In the genomic region with DNA sequence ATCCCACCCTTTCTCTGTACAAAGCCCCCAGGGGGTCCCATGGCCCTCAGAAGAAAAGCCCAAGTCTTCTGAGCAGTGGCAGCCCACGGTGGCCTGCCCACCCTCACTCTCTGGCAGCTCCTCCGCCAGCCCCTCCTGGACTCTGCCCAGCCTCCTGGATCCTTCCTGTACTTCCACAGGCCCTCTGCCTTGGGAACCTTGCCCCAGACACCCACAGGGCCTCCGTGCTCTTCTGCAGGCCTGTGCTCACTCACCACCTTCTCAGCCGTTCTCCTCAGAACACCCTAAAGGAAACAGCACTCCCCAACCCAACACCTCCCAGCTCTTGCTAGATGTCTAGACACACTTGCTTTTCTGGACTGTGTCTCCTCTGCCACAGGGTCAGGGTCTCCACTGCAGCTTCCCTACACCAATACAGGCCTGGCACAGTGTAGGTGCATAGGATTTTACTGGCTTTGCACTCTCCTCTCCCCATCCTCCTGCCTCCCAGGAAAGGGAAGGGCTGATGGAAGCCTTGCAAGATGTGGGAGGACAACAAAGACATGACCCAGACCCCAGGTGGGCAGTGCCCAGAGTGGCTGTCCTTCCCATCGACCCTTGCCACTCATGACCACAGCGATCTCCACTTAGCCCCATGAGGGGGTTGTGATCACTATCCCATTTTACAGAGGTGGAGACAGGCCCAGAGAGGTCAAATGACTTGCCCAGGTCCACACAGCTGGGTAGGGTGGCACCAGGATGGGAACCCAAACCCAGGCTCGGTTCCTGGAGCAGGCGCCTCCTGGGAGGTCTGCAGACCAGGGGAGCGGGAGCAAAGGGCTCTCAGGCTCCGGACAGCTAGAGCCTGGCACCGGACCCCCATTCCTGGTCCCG, we compare ENCODE assay signal across 12 cellular contexts. TPM values are rescaled to one million over a fixed set of nuclear protein-coding genes. Genes with fewer than 3 reads are reported as not detected.
DNase-seq lines count a peak whose midpoint lies in the region; ATAC-seq, FAIRE-seq and TF ChIP-seq lines count a peak whose summit lies in the region.
"Had no signal": no experiment of that assay in that cellular context is flagged by ENCODE, and none has a peak within 500 bp of the region (broad histone marks: within the 10 kb centered on the region; RNA-seq: fewer than 3 reads in every experiment).

No MANE protein-coding gene starts in this region.

- peak overlapping the region; percentile 59 for H3K4me3 ChIP-seq in cardiac muscle cell
- peak overlapping the region; percentile 3 to 78 (median 49) for H3K4me3 ChIP-seq in H1 (ENCODE audit: extremely low read depth in 1 of 4, insufficient read depth in 2 of 4, low read depth in 3 of 4, low read length in 4 of 4)
- H3K4me3 ChIP-seq in uterus, result peak overlapping the region; percentile 77 to 86
- H3K4me3 ChIP-seq in WERI-Rb-1 (ENCODE audit: low read depth, low read length), result no peak overlapping the region; the same call in 1 of the 2 replicates

- H2BK15ac ChIP-seq in H1 (ENCODE audit: low read length), result peak overlapping the region; percentile 83

- WGBS in H1 (ENCODE audit: extremely low coverage in 1 of 2, insufficient coverage in 1 of 2, insufficient read length in 1 of 2, insufficient replicate concordance in 2 of 2, low coverage in 1 of 2, low lambda C conversion rate in 2 of 2, missing lambda C conversion rate in 1 of 2), 2 experiments, result 63% methylated on average over 12 of the region's 12 CpGs; no CpG with 5 or more reads in 1 of the 2 experiments

- H3K9ac ChIP-seq in H1 (replicated peaks in 1 of 4; ENCODE audit: extremely low read depth in 1 of 4, low read depth in 3 of 4, low read length in 3 of 4), result no peak overlapping the region

- DNase-seq in cardiac muscle cell (ENCODE audit: low read depth in 1 of 2, low spot score in 1 of 2) (no peak), Right ventricle myocardium superior (no peak), H1 (ENCODE audit: low read depth in 1 of 2, low spot score in 2 of 2) (no peak), naive B cell (no peak), uterus (no peak), GM12891 (ENCODE audit: insufficient read length, low spot score) (no peak), WERI-Rb-1 (no peak), RCC 7860 (ENCODE audit: low spot score) (no peak)
- DNase-seq: amygdala, C1 segment of cervical spinal cord, NCI-H146 had no signal

- intact Hi-C loops in Right ventricle myocardium superior (cut with DNase I), result no loop called here
- intact Hi-C loops in uterus (cut with DNase I; ENCODE audit: low total_unique reads), result loop anchor here (10.0 kb wide), 1 partner anchor 59 kb away; a partner anchor contains a TSS

- no peak overlapping the region for H3K56ac ChIP-seq in H1 (replicated peaks; ENCODE audit: insufficient read length, low read depth, low read length)

- peaks cover 20% of the 10 kb centered on the region; the same call in 1 of the 2 replicates for H3K23me2 ChIP-seq in H1 (ENCODE audit: low read depth, low read length)

- H3K36me3 Mint-ChIP-seq in naive B cell, result peaks cover 2 to 13% of the 10 kb centered on the region in 2 donors

- H4K5ac ChIP-seq in H1 (ENCODE audit: insufficient read length, low read depth, low read length), result no peak overlapping the region

- H3K9me3 ChIP-seq in cardiac muscle cell (ENCODE audit: low read depth) (no peaks in the 10 kb centered on the region), H1 (ENCODE audit: insufficient read depth in 2 of 2, low read depth in 1 of 2, low read length in 1 of 2) (no peaks in the 10 kb centered on the region), uterus (no peaks in the 10 kb centered on the region), WERI-Rb-1 (ENCODE audit: severe bottlenecking) (no peaks in the 10 kb centered on the region)

- no peak overlapping the region for H3K14ac ChIP-seq in H1 (ENCODE audit: insufficient read length)

- H3K27ac ChIP-seq in cardiac muscle cell (no peak overlapping the region), H1 (ENCODE audit: low read depth, low read length) (no peak overlapping the region), uterus (peak overlapping the region; percentile 88 to 97), WERI-Rb-1 (no peak overlapping the region)

- H3K23ac ChIP-seq in H1 (ENCODE audit: insufficient read length), result no peak overlapping the region

- H3K27me3 Mint-ChIP-seq in naive B cell, result peaks cover 39 to 69% (median 64%) of the 10 kb centered on the region in 3 donors

- H3K27me3 ChIP-seq in cardiac muscle cell (peaks cover 35% of the 10 kb centered on the region), H1 (replicated peaks in 1 of 4; ENCODE audit: control insufficient read depth in 3 of 4, extremely low read depth in 1 of 4, insufficient read depth in 3 of 4, low read length in 3 of 4) (peaks cover 27 to 83% (median 70%) of the 10 kb centered on the region in 4 experiments), uterus (no peaks in the 10 kb centered on the region), WERI-Rb-1 (ENCODE audit: insufficient read depth, low read depth, severe bottlenecking) (no peaks in the 10 kb centered on the region)

- no peak overlapping the region for H4K8ac ChIP-seq in H1 (ENCODE audit: extremely low read depth, insufficient read depth, low read length)

- no peak for TF ChIP-seq EP300 in H1 (IDR thresholded peaks at IDR 0.05; ENCODE audit: borderline replicate concordance in 1 of 2, low read depth in 2 of 2, low read length in 2 of 2)

- FAIRE-seq in H1 (lab: Jason Lieb, UNC) (no peak), GM12891 (lab: Jason Lieb, UNC) (no peak), RCC 7860 (lab: Jason Lieb, UNC) (no peak)
- FAIRE-seq: keratinocyte had no signal

- TF ChIP-seq POLR2A in H1 (IDR thresholded peaks at IDR 0.05; ENCODE audit: control extremely low read depth in 1 of 2, low read depth in 2 of 2, low read length in 2 of 2) (no peak), uterus (IDR thresholded peaks at IDR 0.05) (no peak), GM12891 (IDR thresholded peaks at IDR 0.05; ENCODE audit: low read depth, low read length) (no peak)

- no peak overlapping the region for H2AFZ ChIP-seq in H1 (ENCODE audit: low read length)

- H3K4me1 Mint-ChIP-seq in naive B cell, result peaks cover 20 to 24% (median 22%) of the 10 kb centered on the region in 3 donors

- peak overlapping the region in 1 of 6 donors; percentile 69 for H3K27ac Mint-ChIP-seq in naive B cell

- peaks cover 2% of the 10 kb centered on the region; the same call in 1 of the 2 replicates for H3K79me1 ChIP-seq in H1 (ENCODE audit: low read depth, low read length)

- H3K4me3 Mint-ChIP-seq in naive B cell, result peak overlapping the region; percentile 10 to 80 (median 59)

- TF ChIP-seq CTCF in cardiac muscle cell (IDR thresholded peaks at IDR 0.05; ENCODE audit: low read depth, low read length) (no peak), H1 (IDR thresholded peaks at IDR 0.05; ENCODE audit: control extremely low read depth in 1 of 3, insufficient read depth in 1 of 3, low read depth in 1 of 3, low read length in 3 of 3) (no peak), uterus (IDR thresholded peaks at IDR 0.05) (no peak), WERI-Rb-1 (IDR thresholded peaks at IDR 0.05; ENCODE audit: low read depth, low read length) (no peak)

- POLR2A ChIA-PET in H1 (lab: Charles Lee; ENCODE audit: partially characterized antibody), result interaction anchor here (0.8 to 1.5 kb wide), 3 partner anchors 11 to 13 kb away, joined by 3 to 4 read pairs (median 3); no protein-coding TSS in a partner anchor

- no peak overlapping the region for H2BK120ac ChIP-seq in H1 (replicated peaks; ENCODE audit: low read depth, low read length)

- H3K4me1 ChIP-seq in cardiac muscle cell (ENCODE audit: low read depth) (peaks cover 13% of the 10 kb centered on the region), H1 (replicated peaks in 1 of 4; ENCODE audit: control insufficient read depth in 3 of 4, insufficient read depth in 4 of 4, low read length in 3 of 4) (peaks cover 0 to 20% (median 10%) of the 10 kb centered on the region in 4 experiments; a peak in 5 of 7 replicates), uterus (peaks cover 0 to 17% of the 10 kb centered on the region in 2 donors)

- no peak overlapping the region for H2BK5ac ChIP-seq in H1 (ENCODE audit: low read depth, low read length)

- H2BK12ac ChIP-seq in H1 (ENCODE audit: low read depth, low read length), result peak overlapping the region; percentile 97; the same call in 1 of the 2 replicates

- no peak overlapping the region for H4K91ac ChIP-seq in H1 (replicated peaks; ENCODE audit: insufficient read length, low read length)

- peak overlapping the region; percentile 21 for H3K4ac ChIP-seq in H1 (replicated peaks; ENCODE audit: insufficient read length, low read depth, low read length)

- TF ChIP-seq RAD21 in H1 (IDR thresholded peaks at IDR 0.05 in 1 of 2, conservative IDR thresholded peaks at IDR 0.05 in 1 of 2; ENCODE audit: low read depth in 2 of 2, low read length in 2 of 2), result no peak

- CTCF ChIA-PET in H1 (lab: Charles Lee; ENCODE audit: partially characterized antibody), result interaction anchor here (0.7 to 1.6 kb wide), 4 partner anchors 17 to 214 kb away, joined by 3 to 8 read pairs (median 4); no protein-coding TSS in a partner anchor

- H3K18ac ChIP-seq in H1 (ENCODE audit: extremely low read depth, low read length), result no peak overlapping the region; the same call in 1 of the 2 replicates

- H2BK20ac ChIP-seq in H1 (ENCODE audit: low read length), result peak overlapping the region; percentile 80; the same call in 1 of the 2 replicates

- peak overlapping the region; percentile 72 for H2AK5ac ChIP-seq in H1 (ENCODE audit: low read depth, low read length)

- ATAC-seq in Right ventricle myocardium superior (ENCODE audit: poor library complexity), result no peak
- no peak for ATAC-seq in naive B cell (ENCODE audit: low read depth in 2 of 2)

- H3K4me2 ChIP-seq in H1 (ENCODE audit: insufficient read depth in 1 of 2, low read depth in 2 of 2, low read length in 2 of 2), result peak overlapping the region; percentile 86 to 90

- H3K9me3 Mint-ChIP-seq in naive B cell, result no peaks in the 10 kb centered on the region

- H4K20me1 ChIP-seq in H1 (replicated peaks in 1 of 2; ENCODE audit: control insufficient read depth in 1 of 2, insufficient read depth in 2 of 2, low read length in 2 of 2), result peaks cover 18 to 37% of the 10 kb centered on the region in 2 experiments

- no peaks in the 10 kb centered on the region for H3K79me2 ChIP-seq in H1 (ENCODE audit: control insufficient read depth in 1 of 2, insufficient read depth in 2 of 2, low read length in 2 of 2)

- H3K36me3 ChIP-seq in cardiac muscle cell, result no peaks in the 10 kb centered on the region
- peaks cover 0 to 3% (median 0%) of the 10 kb centered on the region in 4 experiments; a peak in 1 of 8 replicates for H3K36me3 ChIP-seq in H1 (ENCODE audit: control insufficient read depth in 2 of 4, insufficient read depth in 4 of 4, low read length in 3 of 4)
- no peaks in the 10 kb centered on the region for H3K36me3 ChIP-seq in uterus
- no peaks in the 10 kb centered on the region for H3K36me3 ChIP-seq in WERI-Rb-1

RNA-seq across cellular contexts. Expression of a gene that starts 2.0 kb away (rescaled TPM):
- total RNA-seq in cardiac muscle cell (42.0 and 66.1 TPM in 2 replicates), Right ventricle myocardium superior (2.6 TPM), uterus (10 to 100 TPM; 22.9 to 84.5 (median 30.1) TPM)
- polyA plus RNA-seq in cardiac muscle cell (38.0 and 67.4 TPM in 2 replicates), H1 (2011; rRNA removed) (4.2 and 7.1 TPM in 2 replicates), naive B cell (ENCODE audit: low read depth in 6 of 6) (under 1 TPM in 4 of 6 donors, not detected in 2; 0.25 to 0.64 (median 0.36) TPM)
- 9.8 and 10.0 TPM in 2 replicates for total RNA-seq in H1 (2021; fragmentation: NEBNext Ultra II Directional; extraction: Animal tissue kit (Norgen Biotek cat#: 25700))
- 4.9 TPM for polyA plus RNA-seq in H1 (2011; cell fraction: cytosol; rRNA removed)
- 11.9 TPM for polyA plus RNA-seq in H1 (2011; cell fraction: nucleus; rRNA removed)
- polyA plus RNA-seq in H1 (2012, experiment 1 of 2), result 2.8 to 4.4 TPM (median 4.1 TPM) in 4 replicates
- polyA plus RNA-seq in H1 (2012, experiment 2 of 2), result 2.8 TPM
- 13.3 TPM for polyA plus RNA-seq in H1 (2013, experiment 1 of 2)
- 12.2 TPM for polyA plus RNA-seq in H1 (2013, experiment 2 of 2)
- polyA minus RNA-seq in H1 (2011; rRNA and poly(A)+ RNA removed), result 0.76 and 1.4 TPM in 2 replicates
- 4.8 TPM for polyA minus RNA-seq in H1 (2011; cell fraction: cytosol; rRNA and poly(A)+ RNA removed)
- polyA minus RNA-seq in H1 (2011; cell fraction: nucleus; rRNA and poly(A)+ RNA removed), result 3.9 TPM
- 0.08 TPM for polyA plus RNA-seq in GM12891 (2012; ENCODE audit: low read depth, missing spikeins)

RNA-seq across cellular contexts. Expression of a gene that starts 41.7 kb away (rescaled TPM):
- total RNA-seq in cardiac muscle cell, result 35.6 and 90.9 TPM in 2 replicates
- 24.4 and 30.1 TPM in 2 replicates for polyA plus RNA-seq in cardiac muscle cell
- 5.9 TPM for total RNA-seq in Right ventricle myocardium superior
- 44.9 and 45.7 TPM in 2 replicates for total RNA-seq in H1 (2021; fragmentation: NEBNext Ultra II Directional; extraction: Animal tissue kit (Norgen Biotek cat#: 25700))
- polyA plus RNA-seq in H1 (2011; rRNA removed), result 29.7 and 35.3 TPM in 2 replicates
- 38.2 TPM for polyA plus RNA-seq in H1 (2011; cell fraction: cytosol; rRNA removed)
- polyA plus RNA-seq in H1 (2011; cell fraction: nucleus; rRNA removed), result 27.0 TPM
- 25.6 to 38.6 TPM (median 29.5 TPM) in 4 replicates for polyA plus RNA-seq in H1 (2012, experiment 1 of 2)
- polyA plus RNA-seq in H1 (2012, experiment 2 of 2), result 28.3 TPM
- polyA plus RNA-seq in H1 (2013, experiment 1 of 2), result 15.6 TPM
- 16.0 TPM for polyA plus RNA-seq in H1 (2013, experiment 2 of 2)
- polyA minus RNA-seq in H1 (2011; rRNA and poly(A)+ RNA removed), result 26.1 and 26.9 TPM in 2 replicates
- 35.4 TPM for polyA minus RNA-seq in H1 (2011; cell fraction: cytosol; rRNA and poly(A)+ RNA removed)
- 18.6 TPM for polyA minus RNA-seq in H1 (2011; cell fraction: nucleus; rRNA and poly(A)+ RNA removed)
- polyA plus RNA-seq in naive B cell (ENCODE audit: low read depth in 6 of 6), result 1 to 10 TPM; 2.4 to 8.5 (median 5.5) TPM
- 10 to 100 TPM in 3 of 4 donors, 1 to 10 TPM in 1; 8.2 to 32.0 (median 10.8) TPM for total RNA-seq in uterus
- polyA plus RNA-seq in GM12891 (2012; ENCODE audit: low read depth, missing spikeins), result 2.7 TPM

RNA-seq across cellular contexts. Expression of a gene that starts 59.9 kb away (rescaled TPM):
- 53.3 and 55.0 TPM in 2 replicates for total RNA-seq in cardiac muscle cell
- polyA plus RNA-seq in cardiac muscle cell, result 31.9 and 33.8 TPM in 2 replicates
- 13.5 TPM for total RNA-seq in Right ventricle myocardium superior
- total RNA-seq in H1 (2021; fragmentation: NEBNext Ultra II Directional; extraction: Animal tissue kit (Norgen Biotek cat#: 25700)), result 9.3 and 9.4 TPM in 2 replicates
- 14.2 and 16.2 TPM in 2 replicates for polyA plus RNA-seq in H1 (2011; rRNA removed)
- polyA plus RNA-seq in H1 (2011; cell fraction: cytosol; rRNA removed), result 12.0 TPM
- polyA plus RNA-seq in H1 (2011; cell fraction: nucleus; rRNA removed), result 22.0 TPM
- polyA plus RNA-seq in H1 (2012, experiment 1 of 2), result 6.5 to 12.8 TPM (median 11.6 TPM) in 4 replicates
- 10.4 TPM for polyA plus RNA-seq in H1 (2012, experiment 2 of 2)
- polyA plus RNA-seq in H1 (2013, experiment 1 of 2), result 4.6 TPM
- polyA plus RNA-seq in H1 (2013, experiment 2 of 2), result 3.1 TPM
- polyA minus RNA-seq in H1 (2011; rRNA and poly(A)+ RNA removed), result 16.0 and 24.6 TPM in 2 replicates
- polyA minus RNA-seq in H1 (2011; cell fraction: cytosol; rRNA and poly(A)+ RNA removed), result 9.2 TPM
- 13.6 TPM for polyA minus RNA-seq in H1 (2011; cell fraction: nucleus; rRNA and poly(A)+ RNA removed)
- polyA plus RNA-seq in naive B cell (ENCODE audit: low read depth in 6 of 6), result 10 to 100 TPM in 5 of 6 donors, 1 to 10 TPM in 1; 4.7 to 24.3 (median 15.9) TPM
- total RNA-seq in uterus, result 10 to 100 TPM; 14.1 to 73.8 (median 42.7) TPM
- 12.0 TPM for polyA plus RNA-seq in GM12891 (2012; ENCODE audit: low read depth, missing spikeins)

Comparison
In these comparisons a context has a peak if more than half of its experiments do, and no peak if none do; other contexts are left out.
1. H3K27ac ChIP-seq: peak in uterus (2 of 2); none in cardiac muscle cell (single experiment), H1 (single experiment) and WERI-Rb-1 (single experiment).